Comparison of ENCODE assay signal across 21 cellular contexts in genomic region chr16:87618216-87618615, GRCh38. TPM values are rescaled to one million over a fixed set of nuclear protein-coding genes. Genes with fewer than 3 reads are reported as not detected.
"Had no signal": no experiment of that assay in that cellular context is flagged by ENCODE, and none has a peak within 500 bp of the region (broad histone marks: within the 10 kb centered on the region; RNA-seq: fewer than 3 reads in every experiment).

No MANE protein-coding gene starts in this region.

- H3K9ac ChIP-seq: SK-N-SH had no signal

- H3K9me3 Mint-ChIP-seq: T-cell had no signal

- H3K4me1 Mint-ChIP-seq: T-cell had no signal

- H3K9me3 ChIP-seq: SK-N-SH had no signal

- DNase-seq: IMR-90, Kasumi-1, KG1, MM.1S, NCI-H1092 treated with DMSO at 0.1 percent for 48 hours, NCI-H1436 treated with DMSO at 0.1 percent for 48 hours, NCI-H1694, NCI-H187 treated with DMSO at 0.1 percent for 48 hours, NCI-H2029 treated with DMSO at 0.1 percent for 48 hours, NCI-H2171 treated with DMSO at 0.1 percent for 48 hours, NCI-H345, NCI-H446 treated with DMSO at 0.1 percent for 48 hours, NCI-H510A treated with DMSO at 0.1 percent for 48 hours, NCI-H526, NCI-H82, RPMI8226, SW 1271, T-cell had no signal

- H3K27ac Mint-ChIP-seq: T-cell had no signal

- H3K4me2 ChIP-seq: SK-N-SH had no signal

- H3K36me3 Mint-ChIP-seq: T-cell had no signal

- H3K27ac ChIP-seq: HL-60 had no signal

- H3K4me3 Mint-ChIP-seq: T-cell had no signal

- ATAC-seq: T-cell had no signal

- FAIRE-seq: RCC 7860 had no signal

RNA-seq across cellular contexts. Expression of gene JPH3, which starts 15.9 kb away (rescaled TPM):
- total RNA-seq: IMR-90, T-cell had no signal
